16 cellular contexts compared by ENCODE assay signal in genomic region chrX:18119856-18120255, GRCh38.
DNase-seq lines count a peak whose midpoint lies in the region; ATAC-seq, FAIRE-seq and TF ChIP-seq lines count a peak whose summit lies in the region.
"Had no signal": no experiment of that assay in that cellular context is flagged by ENCODE, and none has a peak within 500 bp of the region (broad histone marks: within the 10 kb centered on the region; RNA-seq: fewer than 3 reads in every experiment).

No MANE protein-coding gene starts in this region.

- no peaks in the 10 kb centered on the region for H3K23me2 ChIP-seq in H1 (ENCODE audit: low read depth, low read length)

- H3K4me3 ChIP-seq in GM23338 (no peak overlapping the region), H1 (ENCODE audit: extremely low read depth in 1 of 4, insufficient read depth in 2 of 4, low read depth in 3 of 4, low read length in 4 of 4) (no peak overlapping the region)
- H3K4me3 ChIP-seq: cardiac muscle cell, gastroesophageal sphincter had no signal

- 0 out of 3 replicates have a peak, but pooled peaks have one; percentile 22 for ATAC-seq in GM23338
- ATAC-seq: gastroesophageal sphincter had no signal

- H3K4me1 ChIP-seq in GM23338 (ENCODE audit: insufficient read depth), result no peaks in the 10 kb centered on the region
- no peaks in the 10 kb centered on the region for H3K4me1 ChIP-seq in H1 (replicated peaks in 1 of 4; ENCODE audit: control insufficient read depth in 3 of 4, insufficient read depth in 4 of 4, low read length in 3 of 4)
- H3K4me1 ChIP-seq: gastroesophageal sphincter had no signal

- H3K56ac ChIP-seq in H1 (replicated peaks; ENCODE audit: insufficient read length, low read depth, low read length), result no peak overlapping the region

- no peak overlapping the region for H4K5ac ChIP-seq in H1 (ENCODE audit: insufficient read length, low read depth, low read length)

- H3K27ac ChIP-seq in GM23338 (ENCODE audit: low read depth) (no peak overlapping the region), H1 (ENCODE audit: low read depth, low read length) (no peak overlapping the region)
- H3K27ac ChIP-seq: cardiac muscle cell, gastroesophageal sphincter, neutrophil, RWPE1 had no signal

- no peaks in the 10 kb centered on the region for H3K9me2 ChIP-seq in GM23338 (ENCODE audit: insufficient read depth)

- no peaks in the 10 kb centered on the region for H3F3A ChIP-seq in GM23338 (replicated peaks; ENCODE audit: low read depth)

- no peak overlapping the region for H3K14ac ChIP-seq in H1 (ENCODE audit: insufficient read length)

- TF ChIP-seq CTCF in GM23338 (conservative IDR thresholded peaks at IDR 0.05; ENCODE audit: low read depth in 2 of 2), result peak in 1 of 2 experiments; percentile 17; a peak in 1 of 4 replicates
- TF ChIP-seq CTCF in H1 (IDR thresholded peaks at IDR 0.05; ENCODE audit: control extremely low read depth in 1 of 3, insufficient read depth in 1 of 3, low read depth in 1 of 3, low read length in 3 of 3), result peak in 2 of 3 experiments; percentile 17 to 23; a peak in 2 of 4 replicates

- H3K79me1 ChIP-seq in H1 (ENCODE audit: low read depth, low read length), result no peaks in the 10 kb centered on the region

- DNase-seq in activated CD4-positive, alpha-beta T cell treated with anti-CD3 and anti-CD28 coated beads, Interleukin-2, amount 50 U/mL, for 1 hour, result peak; percentile 0
- DNase-seq in activated CD4-positive, alpha-beta T cell treated with anti-CD3 and anti-CD28 coated beads, Interleukin-2, amount 10 ng/mL, durations not matched to agents 24 days and 14 days, result no peak
- DNase-seq in GM23338 (ENCODE audit: low spot score), result peak; percentile 2
- DNase-seq in NCI-H2196 (lab: John Stamatoyannopoulos, UW; ENCODE audit: unreplicated experiment), result peak; percentile 14
- DNase-seq in H1 (ENCODE audit: low read depth in 1 of 2, low spot score in 2 of 2), result no peak
- DNase-seq in activated CD8-positive, alpha-beta memory T cell treated with anti-CD3 and anti-CD28 coated beads for 24 hours, result no peak
- DNase-seq in DMS114 treated with DMSO at 0.1 percent for 48 hours (lab: John Stamatoyannopoulos, UW; ENCODE audit: unreplicated experiment), result no peak
- DNase-seq in H4 (ENCODE audit: low spot score), result no peak
- DNase-seq: activated effector memory CD4-positive, alpha-beta T cell treated with Interleukin-2 at 50 U/mL for 16 hours; amniotic stem cell; NCI-H1694 had no signal

- no peaks in the 10 kb centered on the region for H3K36me3 Mint-ChIP-seq in activated CD4-positive, alpha-beta T cell treated with anti-CD3 and anti-CD28 coated beads, Interleukin-2, amount 10 ng/mL, durations not matched to agents 24 days and 14 days (ENCODE audit: low read depth)
- H3K36me3 Mint-ChIP-seq in GM23338 (ENCODE audit: low read depth), result no peaks in the 10 kb centered on the region; the same call in 1 of the 3 replicates

- intact Hi-C loops in activated CD4-positive, alpha-beta T cell treated with anti-CD3 and anti-CD28 coated beads, Interleukin-2, amount 10 ng/mL, durations not matched to agents 24 days and 14 days (cut with micrococcal nuclease), result no loop called here

- no peak overlapping the region for H4K91ac ChIP-seq in H1 (replicated peaks; ENCODE audit: insufficient read length, low read length)

- no peak overlapping the region for H3K4me2 ChIP-seq in GM23338
- H3K4me2 ChIP-seq in H1 (ENCODE audit: insufficient read depth in 1 of 2, low read depth in 2 of 2, low read length in 2 of 2), result no peak overlapping the region

- H3K4ac ChIP-seq in H1 (replicated peaks; ENCODE audit: insufficient read length, low read depth, low read length), result no peak overlapping the region

- FAIRE-seq in H1 (lab: Jason Lieb, UNC), result no peak

- no peaks in the 10 kb centered on the region for H3K9me3 Mint-ChIP-seq in activated CD4-positive, alpha-beta T cell treated with anti-CD3 and anti-CD28 coated beads, Interleukin-2, amount 10 ng/mL, durations not matched to agents 24 days and 14 days
- H3K9me3 Mint-ChIP-seq in GM23338, result no peaks in the 10 kb centered on the region; the same call in 2 of the 3 replicates

- no peak overlapping the region for H2AK5ac ChIP-seq in H1 (ENCODE audit: low read depth, low read length)

- H2BK15ac ChIP-seq in H1 (ENCODE audit: low read length), result no peak overlapping the region

- H3K27me3 ChIP-seq in GM23338 (ENCODE audit: insufficient read depth) (no peaks in the 10 kb centered on the region), H1 (replicated peaks in 1 of 4; ENCODE audit: control insufficient read depth in 3 of 4, extremely low read depth in 1 of 4, insufficient read depth in 3 of 4, low read length in 3 of 4) (no peaks in the 10 kb centered on the region)
- H3K27me3 ChIP-seq: cardiac muscle cell, gastroesophageal sphincter, neutrophil had no signal

- no peaks in the 10 kb centered on the region; a peak in 1 of 4 replicates for H3K9me3 ChIP-seq in H1 (ENCODE audit: insufficient read depth in 2 of 2, low read depth in 1 of 2, low read length in 1 of 2)
- H3K9me3 ChIP-seq: gastroesophageal sphincter, neutrophil had no signal

- no peak overlapping the region for H2AFZ ChIP-seq in GM23338
- no peak overlapping the region for H2AFZ ChIP-seq in H1 (ENCODE audit: low read length)

- WGBS in H1 (ENCODE audit: extremely low coverage in 1 of 2, insufficient coverage in 1 of 2, insufficient read length in 1 of 2, insufficient replicate concordance in 2 of 2, low coverage in 1 of 2, low lambda C conversion rate in 2 of 2, missing lambda C conversion rate in 1 of 2), 2 experiments, result 92% methylated on average over 2 of the region's 2 CpGs; no CpG with 5 or more reads in 1 of the 2 experiments

- H2BK20ac ChIP-seq in H1 (ENCODE audit: low read length), result no peak overlapping the region

- H3K4me3 Mint-ChIP-seq in activated CD4-positive, alpha-beta T cell treated with anti-CD3 and anti-CD28 coated beads, Interleukin-2, amount 10 ng/mL, durations not matched to agents 24 days and 14 days, result no peak overlapping the region
- H3K4me3 Mint-ChIP-seq in GM23338, result no peak overlapping the region
- H3K4me3 Mint-ChIP-seq: B cell had no signal

- no peaks in the 10 kb centered on the region for H3K27me3 Mint-ChIP-seq in activated CD4-positive, alpha-beta T cell treated with anti-CD3 and anti-CD28 coated beads, Interleukin-2, amount 10 ng/mL, durations not matched to agents 24 days and 14 days
- H3K27me3 Mint-ChIP-seq in GM23338 (ENCODE audit: insufficient read depth, low read depth, poor library complexity), result peaks cover 4% of the 10 kb centered on the region
- H3K27me3 Mint-ChIP-seq: B cell had no signal

- no peak overlapping the region for H2BK12ac ChIP-seq in H1 (ENCODE audit: low read depth, low read length)

- no peaks in the 10 kb centered on the region for H3K79me2 ChIP-seq in GM23338 (replicated peaks; ENCODE audit: insufficient read depth)
- no peaks in the 10 kb centered on the region for H3K79me2 ChIP-seq in H1 (ENCODE audit: control insufficient read depth in 1 of 2, insufficient read depth in 2 of 2, low read length in 2 of 2)

- no peak overlapping the region for H4K8ac ChIP-seq in H1 (ENCODE audit: extremely low read depth, insufficient read depth, low read length)

- no peaks in the 10 kb centered on the region for H3K4me1 Mint-ChIP-seq in activated CD4-positive, alpha-beta T cell treated with anti-CD3 and anti-CD28 coated beads, Interleukin-2, amount 10 ng/mL, durations not matched to agents 24 days and 14 days
- 0 out of 3 replicates have a peak, but pooled peaks cover 3% of the 10 kb centered on the region for H3K4me1 Mint-ChIP-seq in GM23338
- H3K4me1 Mint-ChIP-seq: B cell had no signal

- no peak for TF ChIP-seq POLR2A in H1 (IDR thresholded peaks at IDR 0.05; ENCODE audit: control extremely low read depth in 1 of 2, low read depth in 2 of 2, low read length in 2 of 2)

- H3K36me3 ChIP-seq in GM23338 (ENCODE audit: insufficient read depth), result no peaks in the 10 kb centered on the region
- H3K36me3 ChIP-seq in H1 (ENCODE audit: control insufficient read depth in 2 of 4, insufficient read depth in 4 of 4, low read length in 3 of 4), result no peaks in the 10 kb centered on the region
- H3K36me3 ChIP-seq: cardiac muscle cell, gastroesophageal sphincter, neutrophil had no signal

- H4K20me1 ChIP-seq in GM23338 (replicated peaks; ENCODE audit: insufficient read depth) (no peaks in the 10 kb centered on the region), H1 (replicated peaks in 1 of 2; ENCODE audit: control insufficient read depth in 1 of 2, insufficient read depth in 2 of 2, low read length in 2 of 2) (no peaks in the 10 kb centered on the region)

- H3K23ac ChIP-seq in H1 (ENCODE audit: insufficient read length), result no peak overlapping the region

- TF ChIP-seq EP300 in H1 (IDR thresholded peaks at IDR 0.05; ENCODE audit: borderline replicate concordance in 1 of 2, low read depth in 2 of 2, low read length in 2 of 2), result no peak

- peak in 1 of 2 experiments; percentile 18; a peak in 2 of 4 replicates for TF ChIP-seq RAD21 in H1 (IDR thresholded peaks at IDR 0.05 in 1 of 2, conservative IDR thresholded peaks at IDR 0.05 in 1 of 2; ENCODE audit: low read depth in 2 of 2, low read length in 2 of 2)

- CTCF ChIA-PET in H1 (lab: Charles Lee; ENCODE audit: partially characterized antibody), result interaction anchor here (0.6 to 1.0 kb wide), 2 partner anchors 10 to 175 kb away, joined by 3 to 4 read pairs; no protein-coding TSS in a partner anchor

- H2BK5ac ChIP-seq in H1 (ENCODE audit: low read depth, low read length), result no peak overlapping the region

- no peak overlapping the region for H3K27ac Mint-ChIP-seq in activated CD4-positive, alpha-beta T cell treated with anti-CD3 and anti-CD28 coated beads, Interleukin-2, amount 10 ng/mL, durations not matched to agents 24 days and 14 days
- no peak overlapping the region for H3K27ac Mint-ChIP-seq in GM23338
- H3K27ac Mint-ChIP-seq: B cell had no signal

- no peak overlapping the region for H2BK120ac ChIP-seq in H1 (replicated peaks; ENCODE audit: low read depth, low read length)

- H3K18ac ChIP-seq in H1 (ENCODE audit: extremely low read depth, low read length), result no peak overlapping the region

- POLR2A ChIA-PET in H1 (lab: Charles Lee; ENCODE audit: partially characterized antibody), result interaction anchor here (0.9 kb wide), 1 partner anchor 16 kb away, joined by 3 read pairs; no protein-coding TSS in a partner anchor

- H3K9ac ChIP-seq in H1 (replicated peaks in 1 of 4; ENCODE audit: extremely low read depth in 1 of 4, low read depth in 3 of 4, low read length in 3 of 4), result no peak overlapping the region

TF ChIP-seq in H1, 55 proteins besides CTCF, POLR2A, EP300 and RAD21 (continues in another document):
- TF ChIP-seq CHD2 (IDR thresholded peaks at IDR 0.05; ENCODE audit: low read length) (no peak), JUN (IDR thresholded peaks at IDR 0.05; ENCODE audit: low read depth, low read length) (no peak), POU5F1 (IDR thresholded peaks at IDR 0.05; ENCODE audit: low read depth, low read length) (no peak), BCL11A (IDR thresholded peaks at IDR 0.05; ENCODE audit: low read depth in 2 of 2, low read length in 2 of 2) (no peak)

Comparison
In these comparisons a context has a peak if more than half of its experiments do, and no peak if none do; other contexts are left out.
1. DNase-seq: peak in activated CD4-positive, alpha-beta T cell treated with anti-CD3 and anti-CD28 coated beads, Interleukin-2, amount 50 U/mL, for 1 hour (single experiment), GM23338 (single experiment) and NCI-H2196 (single experiment); none in activated CD4-positive, alpha-beta T cell treated with anti-CD3 and anti-CD28 coated beads, Interleukin-2, amount 10 ng/mL, durations not matched to agents 24 days and 14 days (single experiment), H1 (0 of 2), activated CD8-positive, alpha-beta memory T cell treated with anti-CD3 and anti-CD28 coated beads for 24 hours (single experiment), DMS114 treated with DMSO at 0.1 percent for 48 hours (single experiment) and H4 (single experiment).